Comparison of ENCODE assay signal across 21 cellular contexts in genomic region chr5:151949909-151950308, GRCh38. TPM values are rescaled to one million over a fixed set of nuclear protein-coding genes. Genes with fewer than 3 reads are reported as not detected.
DNase-seq lines count a peak whose midpoint lies in the region; ATAC-seq, FAIRE-seq and TF ChIP-seq lines count a peak whose summit lies in the region.
"Had no signal": no experiment of that assay in that cellular context is flagged by ENCODE, and none has a peak within 500 bp of the region (broad histone marks: within the 10 kb centered on the region; RNA-seq: fewer than 3 reads in every experiment).

No MANE protein-coding gene starts in this region.

- no peak for TF ChIP-seq EP300 in K562 (IDR thresholded peaks at IDR 0.05; ENCODE audit: low read length)

- POLR2A ChIA-PET in K562 (lab: Yijun Ruan, JAX) = no interaction called here

- ATAC-seq in K562 (no peak), GM18502 (IDR thresholded peaks at IDR 0.05; ENCODE audit: poor library complexity, unreplicated experiment) (no peak), HG03135 (IDR thresholded peaks at IDR 0.05; ENCODE audit: unreplicated experiment) (no peak)
- ATAC-seq: Panc1 had no signal

- no peak overlapping the region for H3K4me3 ChIP-seq in BLaER1 treated with 17β-estradiol and CSF1 and Interleukin-3, amounts not matched to agents 10 nM and 100 nM
- H3K4me3 ChIP-seq in K562 = no peak overlapping the region
- H3K4me3 ChIP-seq: SJCRH30 had no signal

- BruUV-seq in K562 (replicated peaks; lab: Mats Ljungman, UMichigan) = no TSS peak

- H3K9ac ChIP-seq in BLaER1 treated with 17β-estradiol and CSF1 and Interleukin-3, amounts not matched to agents 10 nM and 100 nM = no peak overlapping the region
- no peak overlapping the region for H3K9ac ChIP-seq in K562 (ENCODE audit: insufficient read depth in 1 of 2, low read depth in 2 of 2, low read length in 2 of 2)
- H3K9ac ChIP-seq: KMS-11 had no signal

- WGBS in K562 (ENCODE audit: insufficient coverage, low coverage, missing lambda C conversion rate) = 5% methylated on average over 3 of the region's 3 CpGs

- TF ChIP-seq CTCF in K562 (IDR thresholded peaks at IDR 0.05 in 2 of 3, conservative IDR thresholded peaks at IDR 0.05 in 1 of 3; ENCODE audit: insufficient read depth in 2 of 3, low read depth in 1 of 3, low read length in 3 of 3) = no peak

- H4K20me1 ChIP-seq in BLaER1 treated with 17β-estradiol and CSF1 and Interleukin-3, amounts not matched to agents 10 nM and 100 nM = no peaks in the 10 kb centered on the region; a peak in 1 of 22 replicates
- H4K20me1 ChIP-seq in K562 (replicated peaks; ENCODE audit: control insufficient read depth, insufficient read depth, low read length) = no peaks in the 10 kb centered on the region; the same call in 1 of the 2 replicates

- H3K4me1 ChIP-seq in BLaER1 treated with 17β-estradiol and CSF1 and Interleukin-3, amounts not matched to agents 10 nM and 100 nM = peaks cover 9 to 45% (median 35%) of the 10 kb centered on the region in 10 experiments
- H3K4me1 ChIP-seq in K562 (replicated peaks in 1 of 2; ENCODE audit: control insufficient read depth in 2 of 2, insufficient read depth in 2 of 2, low read length in 2 of 2) = no peaks in the 10 kb centered on the region
- H3K4me1 ChIP-seq: Caco-2, SJCRH30 had no signal

- H3K27ac ChIP-seq in BLaER1 treated with 17β-estradiol and CSF1 and Interleukin-3, amounts not matched to agents 10 nM and 100 nM = no peak overlapping the region
- no peak overlapping the region for H3K27ac ChIP-seq in K562 (ENCODE audit: extremely low read depth, low read depth, low read length)
- H3K27ac ChIP-seq: C4-2B, KMS-11, SJCRH30 had no signal

- no peaks in the 10 kb centered on the region for H3K27me3 ChIP-seq in BLaER1 treated with 17β-estradiol and CSF1 and Interleukin-3, amounts not matched to agents 10 nM and 100 nM
- no peaks in the 10 kb centered on the region for H3K27me3 ChIP-seq in K562 (ENCODE audit: control insufficient read depth in 2 of 2, insufficient read depth in 2 of 2, low read length in 2 of 2)
- H3K27me3 ChIP-seq: SJCRH30 had no signal

- intact Hi-C loops in K562 (cut with micrococcal nuclease) = no loop called here

- no peak for TF ChIP-seq RAD21 in K562 (CRISPR knock-in tag; conservative IDR thresholded peaks at IDR 0.05 in 1 of 2, IDR thresholded peaks at IDR 0.05 in 1 of 2)

- H3K36me3 ChIP-seq in BLaER1 treated with 17β-estradiol and CSF1 and Interleukin-3, amounts not matched to agents 10 nM and 100 nM = no peaks in the 10 kb centered on the region
- H3K36me3 ChIP-seq in K562 (ENCODE audit: control insufficient read depth, insufficient read depth, low read length) = no peaks in the 10 kb centered on the region
- H3K36me3 ChIP-seq: SJCRH30 had no signal

- H3K9me1 ChIP-seq in K562 (ENCODE audit: control insufficient read depth, insufficient read depth, low read length) = no peaks in the 10 kb centered on the region

- peak overlapping the region in 10 of 11 experiments; percentile 38 to 83 (median 72); a peak in 18 of 22 replicates for H3K4me2 ChIP-seq in BLaER1 treated with 17β-estradiol and CSF1 and Interleukin-3, amounts not matched to agents 10 nM and 100 nM
- no peak overlapping the region for H3K4me2 ChIP-seq in K562 (ENCODE audit: insufficient read depth, low read length)
- H3K4me2 ChIP-seq: KMS-11 had no signal

- no peak for FAIRE-seq in K562 (lab: Jason Lieb, UNC)
- FAIRE-seq: H1 had no signal

- no peaks in the 10 kb centered on the region for H3K79me2 ChIP-seq in K562 (ENCODE audit: control insufficient read depth, insufficient read depth, low read length)

- DNase-seq in NCI-H2227 (lab: John Stamatoyannopoulos, UW; ENCODE audit: unreplicated experiment) (peak; percentile 9), NCI-H2227 treated with DMSO at 0.1 percent for 48 hours (lab: John Stamatoyannopoulos, UW) (no peak), DMS53 (lab: John Stamatoyannopoulos, UW) (peak; percentile 80), K562 (ENCODE audit: extremely low read depth in 1 of 4, low spot score in 3 of 4) (no peak)
- no peak for DNase-seq in stimulated activated CD4-positive, alpha-beta T cell treated with anti-CD3 and anti-CD28 coated beads, Interleukin-4, amount 100 ng/mL, for 24 hours
- DNase-seq: Caco-2, DND-41, MV-4-11, NCI-H146, NCI-H2107, NCI-H446 treated with DMSO at 0.1 percent for 48 hours had no signal

- in situ Hi-C loops in K562 (cut with MboI) = no loop called here

- no peak for TF ChIP-seq POLR2A in K562 (conservative IDR thresholded peaks at IDR 0.05)

- CTCF ChIA-PET in K562 (lab: Yijun Ruan, JAX; ENCODE audit: low intra/inter-chr PET ratio) = no interaction called here

- no peaks in the 10 kb centered on the region for H3K9me3 ChIP-seq in BLaER1 treated with 17β-estradiol and CSF1 and Interleukin-3, amounts not matched to agents 10 nM and 100 nM (replicated peaks in 1 of 11)
- no peaks in the 10 kb centered on the region for H3K9me3 ChIP-seq in K562 (replicated peaks; ENCODE audit: control insufficient read depth, insufficient read depth, low read depth, low read length)
- H3K9me3 ChIP-seq: Caco-2, SJCRH30 had no signal

- H2AFZ ChIP-seq in K562 (ENCODE audit: low read depth, low read length) = no peak overlapping the region

TF ChIP-seq in K562, 482 proteins besides CTCF, POLR2A, EP300 and RAD21:
- TF ChIP-seq MXD1 (CRISPR knock-in tag; IDR thresholded peaks at IDR 0.05; ENCODE audit: borderline replicate concordance, poor library complexity, severe bottlenecking) (no peak), NFIC (IDR thresholded peaks at IDR 0.05) (peak; percentile 51)

RNA-seq across cellular contexts. Expression of gene GLRA1, which starts 25.3 kb away (rescaled TPM):
- total RNA-seq in K562 (2011; cell fraction: chromatin; rRNA removed; ENCODE audit: low replicate concordance) = not detected in 2 replicates
- total RNA-seq in K562 (2011; cell fraction: nucleolus; rRNA removed) = not detected in 2 replicates
- total RNA-seq in K562 (2011; cell fraction: nucleoplasm; rRNA removed) = not detected in 2 replicates
- total RNA-seq in K562 (2014; rRNA removed) (not detected in 2 replicates), K562 (2014; rRNA removed; fragmentation: Illumina TruSeq; extraction: Trizol) (not detected in 2 replicates), K562 (2015; rRNA removed; fragmentation: Illumina TruSeq; extraction: Trizol) (not detected in 2 replicates), K562 (2021) (not detected in 2 replicates)
- polyA plus RNA-seq in K562 (2011; rRNA removed) (not detected in 2 replicates), K562 (2014; fragmentation: Illumina TruSeq; extraction: Trizol) (not detected in 2 replicates), K562 (2014; fragmentation: Nextera tagmentation; extraction: Ambion mirVana) (not detected), K562 (2014; rRNA removed) (not detected in 2 replicates)
- not detected in 2 replicates for polyA plus RNA-seq in K562 (2011; cell fraction: cytosol; rRNA removed)
- not detected in 2 replicates for polyA plus RNA-seq in K562 (2011; cell fraction: nucleus; rRNA removed)
- not detected in 2 replicates for polyA plus RNA-seq in K562 (2012)
- not detected in 2 replicates for polyA minus RNA-seq in K562 (2011; rRNA and poly(A)+ RNA removed)
- not detected in 2 replicates for polyA minus RNA-seq in K562 (2011; cell fraction: cytosol; rRNA and poly(A)+ RNA removed)
- polyA minus RNA-seq in K562 (2011; cell fraction: nucleus; rRNA and poly(A)+ RNA removed) = not detected in 2 replicates
- total RNA-seq: A673, Caco-2, G401, H1, SJCRH30 had no signal
- polyA plus RNA-seq: H1 had no signal

Comparison
In these comparisons a context has a peak if more than half of its experiments do, and no peak if none do; other contexts are left out.
1. DNase-seq: peak in NCI-H2227 (single experiment) and DMS53 (single experiment); none in NCI-H2227 treated with DMSO at 0.1 percent for 48 hours (single experiment), K562 (0 of 4) and stimulated activated CD4-positive, alpha-beta T cell treated with anti-CD3 and anti-CD28 coated beads, Interleukin-4, amount 100 ng/mL, for 24 hours (single experiment).